ENCODE assay signal across 15 cellular contexts in genomic region chr12:75487310-75487709, GRCh38.
"Had no signal": no experiment of that assay in that cellular context is flagged by ENCODE, and none has a peak within 500 bp of the region (broad histone marks: within the 10 kb centered on the region; RNA-seq: fewer than 3 reads in every experiment).

No MANE protein-coding gene starts in this region.

- H3K27me3 ChIP-seq: gastroesophageal sphincter, neutrophil, tibial nerve, vagina had no signal

- H3K4me3 ChIP-seq: gastroesophageal sphincter, tibial nerve, vagina had no signal

- ATAC-seq: gastroesophageal sphincter, right cardiac atrium had no signal

- H3K36me3 ChIP-seq: gastroesophageal sphincter, tibial nerve, vagina had no signal

- FAIRE-seq: kidney, small intestine had no signal

- DNase-seq: activated CD4-positive, alpha-beta T cell treated with anti-CD3 and anti-CD28 coated beads for 48 hours; activated gamma-delta T cell treated with Interleukin-2 at 50 U/mL for 16 hours; central memory CD4-positive, alpha-beta T cell; cortex of kidney; effector CD8-positive, alpha-beta T cell; kidney; midbrain; right cardiac atrium; small intestine; T-helper 9 cell had no signal

- H3K9me3 ChIP-seq: gastroesophageal sphincter, neutrophil, tibial nerve, vagina had no signal

- H3K27ac ChIP-seq: epithelial cell of prostate, gastroesophageal sphincter, neutrophil, tibial nerve, vagina had no signal

- H3K4me1 ChIP-seq: tibial nerve had no signal
